ENCODE assay signal across 30 cellular contexts in genomic region chr5:110681953-110682352, GRCh38. TPM values are rescaled to one million over a fixed set of nuclear protein-coding genes. Genes with fewer than 3 reads are reported as not detected.
"Had no signal": no experiment of that assay in that cellular context is flagged by ENCODE, and none has a peak within 500 bp of the region (broad histone marks: within the 10 kb centered on the region; RNA-seq: fewer than 3 reads in every experiment).

No MANE protein-coding gene starts in this region.

- H3K4me3 ChIP-seq: left lung, lower lobe of right lung, pancreas, prostate gland, sigmoid colon, smooth muscle cell, stomach, testis, thyroid gland, transverse colon, upper lobe of left lung, vagina had no signal

- H3K27me3 ChIP-seq: left lung, pancreas, sigmoid colon, stomach, testis, thyroid gland, transverse colon, upper lobe of left lung, vagina had no signal

- H3K4me2 ChIP-seq: smooth muscle cell had no signal

- H3K9me3 Mint-ChIP-seq: nephron; neural crest cell; stimulated activated naive B cell treated with anti-CD40 and anti-IgM and Interleukin-4, amounts not matched to agents 10 μg/mL and 1 μg/mL and 100 μg/mL, for 72 hours had no signal

- ATAC-seq: left cardiac atrium; left lung; lower lobe of right lung; naive thymus-derived CD8-positive, alpha-beta T cell; pancreas; right cardiac atrium; stimulated activated naive B cell treated with anti-CD40 and anti-IgM and Interleukin-4, amounts not matched to agents 10 μg/mL and 1 μg/mL and 100 μg/mL, for 72 hours; stimulated activated naive CD8-positive, alpha-beta T cell treated with anti-CD3 and anti-CD28 coated beads, Interleukin-15, Interleukin-2, amounts not matched to agents 100 U/mL and 50 U/mL, for 24 hours had no signal

- H3K4me3 Mint-ChIP-seq: immature natural killer cell; naive thymus-derived CD8-positive, alpha-beta T cell; nephron; neural crest cell; stimulated activated naive B cell treated with anti-CD40 and anti-IgM and Interleukin-4, amounts not matched to agents 10 μg/mL and 1 μg/mL and 100 μg/mL, for 72 hours had no signal

- H3K36me3 ChIP-seq: left lung, lower lobe of right lung, pancreas, prostate gland, sigmoid colon, stomach, thyroid gland, transverse colon, upper lobe of left lung, vagina had no signal

- H3K4me1 Mint-ChIP-seq: immature natural killer cell; nephron; neural crest cell; stimulated activated naive B cell treated with anti-CD40 and anti-IgM and Interleukin-4, amounts not matched to agents 10 μg/mL and 1 μg/mL and 100 μg/mL, for 72 hours had no signal

- H3K9me3 ChIP-seq: left lung, lower lobe of right lung, pancreas, prostate gland, sigmoid colon, stomach, testis, thyroid gland, transverse colon, upper lobe of left lung, vagina had no signal

- H3K4me1 ChIP-seq: left lung, lower lobe of right lung, pancreas, prostate gland, sigmoid colon, stomach, testis, thyroid gland, transverse colon, upper lobe of left lung, vagina had no signal

- H3K27ac ChIP-seq: left lung, lower lobe of right lung, pancreas, prostate gland, sigmoid colon, stomach, testis, thyroid gland, transverse colon, upper lobe of left lung, vagina had no signal

- DNase-seq: hypothalamus; immature natural killer cell; islet precursor cell; kidney glomerular epithelial cell; left cardiac atrium; left lung; lower lobe of right lung; mammary epithelial cell; mesenchymal stem cell; naive thymus-derived CD8-positive, alpha-beta T cell; nucleus accumbens; pancreas; posterior cingulate gyrus; retina; right cardiac atrium; sigmoid colon; stimulated activated CD4-positive, alpha-beta T cell treated with anti-CD3 and anti-CD28 coated beads, Interleukin-1b, Interleukin-23, amount 100 ng/mL, for 48 hours; stimulated activated CD4-positive, alpha-beta T cell treated with anti-CD3 and anti-CD28 coated beads, Interleukin-4, amount 100 ng/mL, for 1 hour; stimulated activated naive B cell treated with anti-CD40 and anti-IgM and Interleukin-4, amounts not matched to agents 10 μg/mL and 1 μg/mL and 100 μg/mL, for 72 hours; stimulated activated naive CD8-positive, alpha-beta T cell treated with anti-CD3 and anti-CD28 coated beads, Interleukin-15, Interleukin-2, amounts not matched to agents 100 U/mL and 50 U/mL, for 24 hours; stomach; testis; thyroid gland; transverse colon; upper lobe of left lung had no signal

- H3K36me3 Mint-ChIP-seq: immature natural killer cell; naive thymus-derived CD8-positive, alpha-beta T cell; stimulated activated naive B cell treated with anti-CD40 and anti-IgM and Interleukin-4, amounts not matched to agents 10 μg/mL and 1 μg/mL and 100 μg/mL, for 72 hours had no signal

- H3K27ac Mint-ChIP-seq: immature natural killer cell; naive thymus-derived CD8-positive, alpha-beta T cell; nephron; stimulated activated naive B cell treated with anti-CD40 and anti-IgM and Interleukin-4, amounts not matched to agents 10 μg/mL and 1 μg/mL and 100 μg/mL, for 72 hours had no signal

- FAIRE-seq: pancreas had no signal

RNA-seq across cellular contexts. Expression of gene TMEM232, which starts 44.5 kb away (rescaled TPM):
- polyA plus RNA-seq: immature natural killer cell had no signal
